ENCODE assay signal across 8 cellular contexts in the genomic region with DNA sequence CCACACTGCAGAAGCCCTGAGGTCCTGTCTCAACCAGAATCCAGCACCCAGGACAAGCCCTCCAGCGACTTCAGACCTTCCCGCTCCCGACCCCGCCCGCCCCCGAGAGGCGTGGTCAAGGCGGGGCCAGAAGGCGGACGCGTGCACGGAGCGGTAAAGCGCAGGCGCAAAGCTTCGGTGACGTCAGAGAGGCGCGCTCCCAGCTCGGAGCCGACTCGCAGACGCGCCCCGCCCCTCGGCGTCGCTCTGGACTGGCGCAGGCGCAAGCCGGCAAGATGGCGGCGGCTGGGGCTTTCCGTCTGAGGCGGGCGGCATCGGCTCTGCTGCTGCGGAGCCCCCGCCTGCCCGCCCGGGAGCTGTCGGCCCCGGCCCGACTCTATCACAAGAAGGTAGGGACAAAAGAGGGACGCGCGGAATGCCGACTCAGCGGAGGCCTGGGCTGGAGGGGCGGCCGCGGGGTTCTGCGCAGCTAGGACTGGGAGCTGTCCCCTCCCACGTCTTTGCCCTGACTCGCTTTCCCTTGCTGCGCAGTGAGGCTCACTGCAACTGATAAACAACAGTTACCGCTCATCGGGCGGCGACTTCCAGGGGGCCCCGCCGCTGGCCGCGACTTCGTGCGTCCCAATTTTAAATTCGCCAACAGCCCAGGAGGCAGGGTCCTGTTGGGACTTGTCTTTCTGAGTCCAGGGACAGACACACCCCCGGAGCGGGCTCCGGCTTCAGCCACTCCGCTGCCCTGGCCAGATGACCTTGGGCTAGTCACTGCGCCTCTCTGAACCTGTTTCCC. TPM values are rescaled to one million over a fixed set of nuclear protein-coding genes. Genes with fewer than 3 reads are reported as not detected.
DNase-seq lines count a peak whose midpoint lies in the region; ATAC-seq and TF ChIP-seq lines count a peak whose summit lies in the region.

A gene (plus strand): TSS at position 249 of the 787 bp plus-strand sequence. CDS start 27 bp downstream, at position 276.

- intact Hi-C loops in lower lobe of right lung (cut with DNase I): no loop called here

- H3K4me1 ChIP-seq in ectodermal cell (ENCODE audit: control insufficient read depth, insufficient read depth, low read length) (peaks cover 16% of the 10 kb centered on the region), lower lobe of right lung (peaks cover 73% of the 10 kb centered on the region)

- H3K9me3 ChIP-seq in ectodermal cell (ENCODE audit: control insufficient read depth, low read length) (no peaks in the 10 kb centered on the region), lower lobe of right lung (no peaks in the 10 kb centered on the region)

- peak; percentile 93 to 95 for ATAC-seq in lower lobe of right lung

- H3K27me3 ChIP-seq in ectodermal cell (ENCODE audit: control insufficient read depth, insufficient read depth, low read length, poor library complexity, severe bottlenecking) (no peaks in the 10 kb centered on the region), lower lobe of right lung (ENCODE audit: low read depth) (no peaks in the 10 kb centered on the region)

- no peak for TF ChIP-seq CTCF in GM20000 (IDR thresholded peaks at IDR 0.05; ENCODE audit: extremely low read depth, missing control alignments)
- TF ChIP-seq CTCF in lower lobe of right lung (IDR thresholded peaks at IDR 0.05): no peak

- H3K36me3 ChIP-seq in ectodermal cell (ENCODE audit: control insufficient read depth, insufficient read depth, low read length) (peaks cover 19% of the 10 kb centered on the region), lower lobe of right lung (peaks cover 46% of the 10 kb centered on the region)

- DNase-seq in CMK (ENCODE audit: low read depth): peak; percentile 94
- DNase-seq in GM20000 (ENCODE audit: low spot score): peak; percentile 94
- DNase-seq in HS-5 (ENCODE audit: low read depth): peak; percentile 83
- DNase-seq in NK-92 (lab: John Stamatoyannopoulos, UW; ENCODE audit: unreplicated experiment): peak; percentile 80
- peak; percentile 96 to 99 for DNase-seq in activated CD8-positive, alpha-beta memory T cell treated with anti-CD3 and anti-CD28 coated beads for 1 hour (ENCODE audit: extremely low read depth in 1 of 2, low read depth in 1 of 2)
- peak; percentile 97 for DNase-seq in lower lobe of right lung
- peak; percentile 97 to 99 (median 99) for DNase-seq in stimulated activated CD4-positive, alpha-beta T cell treated with anti-CD3 and anti-CD28 coated beads, TNF-alpha, amount 100 ng/mL, for 1 hour (ENCODE audit: low read depth in 3 of 3, low spot score in 1 of 3)

- 0% methylated on average over 72 of the region's 72 CpGs for WGBS in ectodermal cell, 2 experiments

- H3K27ac ChIP-seq in ectodermal cell (ENCODE audit: insufficient read depth, low read depth, low read length, poor library complexity, severe bottlenecking) (peak within 1 kb of the TSS; percentile 95), lower lobe of right lung (peak within 1 kb of the TSS; percentile 93)

- H3K4me3 ChIP-seq in ectodermal cell (ENCODE audit: insufficient read depth, low read depth, low read length) (peak within 1 kb of the TSS; percentile 89), lower lobe of right lung (peak within 1 kb of the TSS; percentile 100)

RNA-seq across cellular contexts. Expression of the gene that starts here (rescaled TPM):
- 81.2 TPM for polyA plus RNA-seq in ectodermal cell (2013, experiment 1 of 4)
- polyA plus RNA-seq in ectodermal cell (2013, experiment 2 of 4): 77.7 TPM
- 91.3 TPM for polyA plus RNA-seq in ectodermal cell (2013, experiment 3 of 4)
- 95.9 TPM for polyA plus RNA-seq in ectodermal cell (2013, experiment 4 of 4)
- total RNA-seq in lower lobe of right lung: 133 TPM

Comparison
In these comparisons a context has a peak if more than half of its experiments do, and no peak if none do; other contexts are left out.
1. Peak in every context shown above with its lines: DNase-seq, ATAC-seq, H3K4me3 ChIP-seq and H3K27ac ChIP-seq.